15 cellular contexts compared by ENCODE assay signal in the genomic region with DNA sequence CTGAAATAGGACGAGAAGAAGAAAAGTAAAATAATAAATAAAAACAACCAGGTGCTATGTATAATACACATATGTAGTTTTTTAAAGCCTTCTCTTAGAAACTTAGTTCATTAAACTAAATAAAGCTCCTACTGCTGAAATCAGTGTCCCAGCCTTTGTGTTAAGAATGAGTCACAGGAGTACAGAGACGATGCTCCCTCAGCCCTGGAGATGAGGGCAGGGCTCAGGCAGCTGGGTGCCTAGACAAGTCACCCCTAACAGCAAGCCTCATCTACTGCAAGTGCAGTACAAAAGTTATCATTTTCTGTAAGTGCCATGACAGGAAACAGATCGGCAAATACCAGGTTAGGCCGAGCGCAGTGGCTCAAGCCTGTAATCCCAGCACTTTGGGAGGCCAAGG. TPM values are rescaled to one million over a fixed set of nuclear protein-coding genes. Genes with fewer than 3 reads are reported as not detected.
DNase-seq lines count a peak whose midpoint lies in the region; ATAC-seq, FAIRE-seq and TF ChIP-seq lines count a peak whose summit lies in the region.
"Had no signal": no experiment of that assay in that cellular context is flagged by ENCODE, and none has a peak within 500 bp of the region (broad histone marks: within the 10 kb centered on the region; RNA-seq: fewer than 3 reads in every experiment).

No MANE protein-coding gene starts in this region.

- H2AFZ ChIP-seq in GM23248 = no peak overlapping the region
- H2AFZ ChIP-seq: parathyroid adenoma had no signal

- WGBS in A549 (ENCODE audit: missing lambda C conversion rate) = 64% methylated on average over 5 of the region's 5 CpGs
- 43 to 58% methylated on average over 5 of the region's 5 CpGs for WGBS in GM23248 (ENCODE audit: low coverage in 1 of 2, low lambda C conversion rate in 2 of 2, missing lambda C conversion rate in 2 of 2), 2 experiments

- in situ Hi-C loops in GM23248 (cut with MboI) = no loop called here

- H3K4me3 ChIP-seq in A549 = no peak overlapping the region
- H3K4me3 ChIP-seq in GM23248 = no peak overlapping the region
- H3K4me3 ChIP-seq: smooth muscle cell had no signal

- peak in 1 of 2 experiments; percentile 60; a peak in 2 of 6 replicates for ATAC-seq in A549
- ATAC-seq in foreskin keratinocyte = peak; percentile 93
- ATAC-seq: left lobe of liver had no signal

- H3K9me3 ChIP-seq in A549 (no peaks in the 10 kb centered on the region), GM23248 (ENCODE audit: low read depth) (no peaks in the 10 kb centered on the region)

- no peak for TF ChIP-seq EP300 in A549 (IDR thresholded peaks at IDR 0.05)

- H3F3A ChIP-seq in GM23248 (ENCODE audit: insufficient read depth) = 0 out of 2 replicates have a peak, but pooled peaks cover 9% of the 10 kb centered on the region

- no peak for TF ChIP-seq POLR2A in A549 (IDR thresholded peaks at IDR 0.05; ENCODE audit: low read length)

- peaks cover 28% of the 10 kb centered on the region; the same call in 1 of the 2 replicates for H3K79me2 ChIP-seq in GM23248 (ENCODE audit: insufficient read depth)
- H3K79me2 ChIP-seq: parathyroid adenoma had no signal

- no peak for DNase-seq in A549 (ENCODE audit: low read depth in 1 of 2, low spot score in 1 of 2)
- peak; percentile 69 for DNase-seq in GM23248
- peak; percentile 31 for DNase-seq in astrocyte of the hippocampus (ENCODE audit: low read depth, low spot score)
- DNase-seq in foreskin keratinocyte = peak; percentile 7 to 28
- DNase-seq in NOMO-1 treated with DMSO at 0.1 percent for 48 hours (lab: John Stamatoyannopoulos, UW; ENCODE audit: unreplicated experiment) = no peak
- no peak for DNase-seq in occipital lobe (lab: John Stamatoyannopoulos, UW)
- DNase-seq in COLO829 (ENCODE audit: low spot score) = no peak
- DNase-seq in NCI-H82 treated with DMSO at 0.1 percent for 48 hours (lab: John Stamatoyannopoulos, UW; ENCODE audit: unreplicated experiment) = no peak
- DNase-seq: activated naive CD4-positive, alpha-beta T cell treated with anti-CD3 and anti-CD28 coated beads, Interleukin-2, amount 50 U/mL, for 16 hours; MV-4-11; NCI-H2081 treated with DMSO at 0.1 percent for 48 hours; NCI-H524 treated with DMSO at 0.1 percent for 48 hours had no signal

- FAIRE-seq in A549 (lab: Jason Lieb, UNC) = no peak

- no peaks in the 10 kb centered on the region for H3K9me2 ChIP-seq in GM23248 (ENCODE audit: insufficient read depth)

- H3K27me3 ChIP-seq in GM23248 (replicated peaks; ENCODE audit: insufficient read depth) = no peaks in the 10 kb centered on the region
- H3K27me3 ChIP-seq in foreskin keratinocyte = no peaks in the 10 kb centered on the region

- TF ChIP-seq CTCF in A549 (IDR thresholded peaks at IDR 0.05) = no peak
- TF ChIP-seq CTCF in foreskin keratinocyte (conservative IDR thresholded peaks at IDR 0.05) = no peak

- H3K27ac ChIP-seq in A549 (no peak overlapping the region), GM23248 (no peak overlapping the region), foreskin keratinocyte (no peak overlapping the region)
- H3K27ac ChIP-seq: parathyroid adenoma had no signal

- H3K4me1 ChIP-seq in A549 = peaks cover 16% of the 10 kb centered on the region; the same call in 2 of the 3 replicates
- peaks cover 20% of the 10 kb centered on the region for H3K4me1 ChIP-seq in GM23248 (ENCODE audit: insufficient read depth)
- H3K4me1 ChIP-seq in foreskin keratinocyte = no peaks in the 10 kb centered on the region
- H3K4me1 ChIP-seq: parathyroid adenoma had no signal

- no peak overlapping the region for H3K9ac ChIP-seq in GM23248
- H3K9ac ChIP-seq: parathyroid adenoma had no signal

- H3K36me3 ChIP-seq in GM23248 (ENCODE audit: low read depth) = peaks cover 18% of the 10 kb centered on the region

- H4K20me1 ChIP-seq in GM23248 (ENCODE audit: insufficient read depth) = no peaks in the 10 kb centered on the region

- POLR2A ChIA-PET in A549 (lab: Yijun Ruan, JAX) = no interaction called here

- H3K4me2 ChIP-seq in A549 = 0 out of 3 replicates have a peak overlapping the region, but pooled peaks have one; percentile 1
- H3K4me2 ChIP-seq in GM23248 (ENCODE audit: unreplicated experiment) = no peak overlapping the region
- H3K4me2 ChIP-seq: smooth muscle cell had no signal

- CTCF ChIA-PET in A549 (lab: Yijun Ruan, JAX) = interaction anchor here (0.9 kb wide), 1 partner anchor 8 kb away, joined by 3 read pairs; no protein-coding TSS in a partner anchor

- TF ChIP-seq RAD21 in A549 (conservative IDR thresholded peaks at IDR 0.05 in 1 of 2, IDR thresholded peaks at IDR 0.05 in 1 of 2) = no peak

TF ChIP-seq in A549, 52 proteins besides CTCF, POLR2A, EP300 and RAD21:
- TF ChIP-seq HOXB5 (CRISPR knock-in tag; IDR thresholded peaks at IDR 0.05) (no peak), SREBF2 (IDR thresholded peaks at IDR 0.05) (no peak), RCOR1 (IDR thresholded peaks at IDR 0.05; ENCODE audit: low read depth, low read length) (no peak), KDM1A (IDR thresholded peaks at IDR 0.05; ENCODE audit: low read depth) (no peak), RFX5 (IDR thresholded peaks at IDR 0.05) (no peak), FOSB (CRISPR knock-in tag; IDR thresholded peaks at IDR 0.05) (no peak), MAZ (IDR thresholded peaks at IDR 0.05; ENCODE audit: borderline replicate concordance, low read depth, low read length) (no peak), RARB (CRISPR knock-in tag; IDR thresholded peaks at IDR 0.05) (no peak), NFE2L2 (conservative IDR thresholded peaks at IDR 0.05; ENCODE audit: low read length) (no peak), HDAC2 (IDR thresholded peaks at IDR 0.05) (no peak), CBX2 (IDR thresholded peaks at IDR 0.05; ENCODE audit: borderline replicate concordance, low read depth) (no peak), ZSCAN20 (CRISPR knock-in tag; IDR thresholded peaks at IDR 0.05) (no peak), HOXB13 (CRISPR knock-in tag; IDR thresholded peaks at IDR 0.05; ENCODE audit: low read depth) (no peak), NR3C1 (IDR thresholded peaks at IDR 0.05) (no peak), EHF (CRISPR knock-in tag; IDR thresholded peaks at IDR 0.05) (no peak), ZNF302 (CRISPR knock-in tag; IDR thresholded peaks at IDR 0.05) (no peak)
- TF ChIP-seq, protein P1, sequence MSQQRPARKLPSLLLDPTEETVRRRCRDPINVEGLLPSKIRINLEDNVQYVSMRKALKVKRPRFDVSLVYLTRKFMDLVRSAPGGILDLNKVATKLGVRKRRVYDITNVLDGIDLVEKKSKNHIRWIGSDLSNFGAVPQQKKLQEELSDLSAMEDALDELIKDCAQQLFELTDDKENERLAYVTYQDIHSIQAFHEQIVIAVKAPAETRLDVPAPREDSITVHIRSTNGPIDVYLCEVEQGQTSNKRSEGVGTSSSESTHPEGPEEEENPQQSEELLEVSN (IDR thresholded peaks at IDR 0.05; ENCODE audit: borderline replicate concordance, low read depth) = no peak
- TF ChIP-seq, protein P2, sequence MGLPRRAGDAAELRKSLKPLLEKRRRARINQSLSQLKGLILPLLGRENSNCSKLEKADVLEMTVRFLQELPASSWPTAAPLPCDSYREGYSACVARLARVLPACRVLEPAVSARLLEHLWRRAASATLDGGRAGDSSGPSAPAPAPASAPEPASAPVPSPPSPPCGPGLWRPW (IDR thresholded peaks at IDR 0.05) = no peak
- TF ChIP-seq, protein P3, sequence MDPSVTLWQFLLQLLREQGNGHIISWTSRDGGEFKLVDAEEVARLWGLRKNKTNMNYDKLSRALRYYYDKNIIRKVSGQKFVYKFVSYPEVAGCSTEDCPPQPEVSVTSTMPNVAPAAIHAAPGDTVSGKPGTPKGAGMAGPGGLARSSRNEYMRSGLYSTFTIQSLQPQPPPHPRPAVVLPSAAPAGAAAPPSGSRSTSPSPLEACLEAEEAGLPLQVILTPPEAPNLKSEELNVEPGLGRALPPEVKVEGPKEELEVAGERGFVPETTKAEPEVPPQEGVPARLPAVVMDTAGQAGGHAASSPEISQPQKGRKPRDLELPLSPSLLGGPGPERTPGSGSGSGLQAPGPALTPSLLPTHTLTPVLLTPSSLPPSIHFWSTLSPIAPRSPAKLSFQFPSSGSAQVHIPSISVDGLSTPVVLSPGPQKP (IDR thresholded peaks at IDR 0.05; ENCODE audit: low read depth, low read length) = no peak
- TF ChIP-seq, protein P4, sequence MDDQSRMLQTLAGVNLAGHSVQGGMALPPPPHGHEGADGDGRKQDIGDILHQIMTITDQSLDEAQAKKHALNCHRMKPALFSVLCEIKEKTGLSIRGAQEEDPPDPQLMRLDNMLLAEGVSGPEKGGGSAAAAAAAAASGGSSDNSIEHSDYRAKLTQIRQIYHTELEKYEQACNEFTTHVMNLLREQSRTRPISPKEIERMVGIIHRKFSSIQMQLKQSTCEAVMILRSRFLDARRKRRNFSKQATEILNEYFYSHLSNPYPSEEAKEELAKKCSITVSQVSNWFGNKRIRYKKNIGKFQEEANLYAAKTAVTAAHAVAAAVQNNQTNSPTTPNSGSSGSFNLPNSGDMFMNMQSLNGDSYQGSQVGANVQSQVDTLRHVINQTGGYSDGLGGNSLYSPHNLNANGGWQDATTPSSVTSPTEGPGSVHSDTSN (IDR thresholded peaks at IDR 0.05) = no peak
TF ChIP-seq in A549: peak in this region for 0.

RNA-seq across cellular contexts. Expression of a gene that starts 18.2 kb away (rescaled TPM):
- polyA plus RNA-seq in A549 (2011; rRNA removed) (38.5 and 45.9 TPM in 2 replicates), A549 (2017; fragmentation: RNase III; extraction: RNeasy Plus Mini Kit Qiagen cat#74134 plus additional on column Dnase treatment) (16.4 to 16.9 TPM (median 16.5 TPM) in 3 replicates), GM23248 (2016; fragmentation: Nextera tagmentation; extraction: Ambion mirVana) (23.4 and 25.0 TPM in 2 replicates), foreskin keratinocyte (4.2 and 4.3 TPM in 2 replicates)
- polyA plus RNA-seq in A549 (2012; cell fraction: cytosol; rRNA removed) = 7.1 and 10.7 TPM in 2 replicates
- polyA plus RNA-seq in A549 (2012; cell fraction: nucleus; rRNA removed) = 21.2 and 33.0 TPM in 2 replicates
- polyA minus RNA-seq in A549 (2011; rRNA and poly(A)+ RNA removed) = 82.6 and 87.3 TPM in 2 replicates
- 52.2 and 76.4 TPM in 2 replicates for total RNA-seq in GM23248 (2014; rRNA removed; shearing (Covaris generic))
- total RNA-seq in foreskin keratinocyte (26.6 and 29.7 TPM in 2 replicates), occipital lobe (721 TPM)

Comparison
In these comparisons a context has a peak if more than half of its experiments do, and no peak if none do; other contexts are left out.
1. DNase-seq: peak in GM23248 (single experiment), astrocyte of the hippocampus (single experiment) and foreskin keratinocyte (2 of 2); none in A549 (0 of 2), NOMO-1 treated with DMSO at 0.1 percent for 48 hours (single experiment), occipital lobe (single experiment), COLO829 (single experiment) and NCI-H82 treated with DMSO at 0.1 percent for 48 hours (single experiment).